Comparison of ENCODE assay signal across 25 cellular contexts in the genomic region with DNA sequence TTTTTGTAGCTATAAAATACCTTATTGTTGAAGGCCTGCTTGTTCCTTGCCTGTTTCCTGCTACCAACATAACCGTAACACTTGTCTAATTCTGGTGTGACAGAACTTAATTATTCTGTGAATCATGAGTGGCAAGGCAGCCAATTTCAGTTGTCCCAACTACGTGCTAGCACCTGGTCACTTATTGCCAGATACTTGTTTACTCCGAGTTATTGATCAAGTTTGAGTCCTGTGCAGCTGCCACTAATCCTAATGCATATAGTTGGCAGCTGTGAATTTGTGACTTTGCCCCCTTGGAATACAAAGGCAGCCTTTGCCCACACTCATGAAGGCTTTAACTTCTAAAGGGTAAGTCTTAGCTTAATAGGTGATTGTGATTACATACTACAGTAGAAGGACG. TPM values are rescaled to one million over a fixed set of nuclear protein-coding genes. Genes with fewer than 3 reads are reported as not detected.
"Had no signal": no experiment of that assay in that cellular context is flagged by ENCODE, and none has a peak within 500 bp of the region (broad histone marks: within the 10 kb centered on the region; RNA-seq: fewer than 3 reads in every experiment).

No MANE protein-coding gene starts in this region.

- DNase-seq: activated CD4-positive, alpha-beta T cell treated with anti-CD3 and anti-CD28 coated beads, Interleukin-2, amount 10 ng/mL, durations not matched to agents 7 days and 5 days; activated CD4-positive, CD25-positive, alpha-beta regulatory T cell treated with anti-CD3 and anti-CD28 coated beads, Interleukin-2, amount 50 U/mL, for 72 hours; activated CD8-positive, alpha-beta memory T cell treated with anti-CD3 and anti-CD28 coated beads, Interleukin-2, amount 10 ng/mL, durations not matched to agents 7 days and 5 days; activated CD8-positive, alpha-beta T cell treated with anti-CD3 and anti-CD28 coated beads for 36 hours; activated effector memory CD4-positive, alpha-beta T cell treated with anti-CD3 and anti-CD28 coated beads, Interleukin-2, amount 50 U/mL, for 16 hours; activated naive CD4-positive, alpha-beta T cell treated with anti-CD3 and anti-CD28 coated beads, Interleukin-2, amount 10 ng/mL, durations not matched to agents 7 days and 5 days; activated T-cell treated with anti-CD3 and anti-CD28 coated beads for 4 hours; amygdala; cerebellar nuclear complex; hypothalamus; islet precursor cell; left cardiac atrium; lower lobe of right lung; naive thymus-derived CD8-positive, alpha-beta T cell; stimulated activated CD4-positive, alpha-beta T cell treated with anti-CD3 and anti-CD28 coated beads, Interleukin-12 subunit alpha, Interleukin-12 subunit beta, amount 100 ng/mL, for 4 hours; stomach; transverse colon; uterus; WERI-Rb-1 had no signal

- H3K27me3 ChIP-seq: transverse colon, uterus had no signal

- H3K9me3 Mint-ChIP-seq: activated CD4-positive, alpha-beta T cell treated with anti-CD3 and anti-CD28 coated beads, Interleukin-2, amount 10 ng/mL, durations not matched to agents 7 days and 5 days; activated CD8-positive, alpha-beta T cell treated with anti-CD3 and anti-CD28 coated beads for 36 hours; activated naive CD4-positive, alpha-beta T cell treated with anti-CD3 and anti-CD28 coated beads, Interleukin-2, amount 10 ng/mL, durations not matched to agents 7 days and 5 days; neural progenitor cell had no signal

- H3K4me1 ChIP-seq: esophagus muscularis mucosa, lower lobe of right lung, neural progenitor cell, stomach, uterus had no signal

- H3K9ac ChIP-seq: neural progenitor cell had no signal

- H2AFZ ChIP-seq: neural progenitor cell had no signal

- H3K27ac Mint-ChIP-seq: activated CD4-positive, alpha-beta T cell treated with anti-CD3 and anti-CD28 coated beads, Interleukin-2, amount 10 ng/mL, durations not matched to agents 7 days and 5 days; activated CD8-positive, alpha-beta memory T cell treated with anti-CD3 and anti-CD28 coated beads, Interleukin-2, amount 10 ng/mL, durations not matched to agents 7 days and 5 days; activated CD8-positive, alpha-beta T cell treated with anti-CD3 and anti-CD28 coated beads for 36 hours; activated naive CD4-positive, alpha-beta T cell treated with anti-CD3 and anti-CD28 coated beads, Interleukin-2, amount 10 ng/mL, durations not matched to agents 7 days and 5 days; naive thymus-derived CD8-positive, alpha-beta T cell; neural progenitor cell had no signal

- H3K4me3 Mint-ChIP-seq: activated CD4-positive, alpha-beta T cell treated with anti-CD3 and anti-CD28 coated beads, Interleukin-2, amount 10 ng/mL, durations not matched to agents 7 days and 5 days; activated CD8-positive, alpha-beta memory T cell treated with anti-CD3 and anti-CD28 coated beads, Interleukin-2, amount 10 ng/mL, durations not matched to agents 7 days and 5 days; activated CD8-positive, alpha-beta T cell treated with anti-CD3 and anti-CD28 coated beads for 36 hours; activated naive CD4-positive, alpha-beta T cell treated with anti-CD3 and anti-CD28 coated beads, Interleukin-2, amount 10 ng/mL, durations not matched to agents 7 days and 5 days; naive thymus-derived CD8-positive, alpha-beta T cell; neural progenitor cell had no signal

- H3K4me1 Mint-ChIP-seq: activated CD4-positive, alpha-beta T cell treated with anti-CD3 and anti-CD28 coated beads, Interleukin-2, amount 10 ng/mL, durations not matched to agents 7 days and 5 days; activated CD8-positive, alpha-beta memory T cell treated with anti-CD3 and anti-CD28 coated beads, Interleukin-2, amount 10 ng/mL, durations not matched to agents 7 days and 5 days; activated naive CD4-positive, alpha-beta T cell treated with anti-CD3 and anti-CD28 coated beads, Interleukin-2, amount 10 ng/mL, durations not matched to agents 7 days and 5 days; naive thymus-derived CD8-positive, alpha-beta T cell; neural progenitor cell had no signal

- FAIRE-seq: frontal cortex, TTC549 had no signal

- H3K36me3 ChIP-seq: esophagus muscularis mucosa, lower lobe of right lung, neural progenitor cell, stomach, transverse colon, uterus, WERI-Rb-1 had no signal

- H3K27me3 Mint-ChIP-seq: activated naive CD4-positive, alpha-beta T cell treated with anti-CD3 and anti-CD28 coated beads, Interleukin-2, amount 10 ng/mL, durations not matched to agents 7 days and 5 days had no signal

- H3K9me3 ChIP-seq: esophagus muscularis mucosa, lower lobe of right lung, stomach, transverse colon, uterus had no signal

- H3K36me3 Mint-ChIP-seq: activated CD8-positive, alpha-beta memory T cell treated with anti-CD3 and anti-CD28 coated beads, Interleukin-2, amount 10 ng/mL, durations not matched to agents 7 days and 5 days; activated naive CD4-positive, alpha-beta T cell treated with anti-CD3 and anti-CD28 coated beads, Interleukin-2, amount 10 ng/mL, durations not matched to agents 7 days and 5 days; naive thymus-derived CD8-positive, alpha-beta T cell; neural progenitor cell had no signal

- H3K4me2 ChIP-seq: neural progenitor cell had no signal

- H3K27ac ChIP-seq: coronary artery, esophagus muscularis mucosa, lower lobe of right lung, neural progenitor cell, stomach, transverse colon, uterus, WERI-Rb-1 had no signal

- H3K4me3 ChIP-seq: coronary artery, esophagus muscularis mucosa, lower lobe of right lung, neural progenitor cell, stomach, transverse colon, uterus had no signal

RNA-seq across cellular contexts. Expression of a gene that starts 7.8 kb away (rescaled TPM):
- total RNA-seq: activated CD4-positive, alpha-beta T cell treated with anti-CD3 and anti-CD28 coated beads, Interleukin-2, amount 10 ng/mL, durations not matched to agents 7 days and 5 days; activated CD8-positive, alpha-beta memory T cell treated with anti-CD3 and anti-CD28 coated beads, Interleukin-2, amount 10 ng/mL, durations not matched to agents 7 days and 5 days; activated CD8-positive, alpha-beta T cell treated with anti-CD3 and anti-CD28 coated beads for 36 hours; naive thymus-derived CD8-positive, alpha-beta T cell; posterior vena cava had no signal
- polyA plus RNA-seq: naive thymus-derived CD8-positive, alpha-beta T cell had no signal
